Comparison of ENCODE assay signal across 9 cellular contexts in the genomic region with DNA sequence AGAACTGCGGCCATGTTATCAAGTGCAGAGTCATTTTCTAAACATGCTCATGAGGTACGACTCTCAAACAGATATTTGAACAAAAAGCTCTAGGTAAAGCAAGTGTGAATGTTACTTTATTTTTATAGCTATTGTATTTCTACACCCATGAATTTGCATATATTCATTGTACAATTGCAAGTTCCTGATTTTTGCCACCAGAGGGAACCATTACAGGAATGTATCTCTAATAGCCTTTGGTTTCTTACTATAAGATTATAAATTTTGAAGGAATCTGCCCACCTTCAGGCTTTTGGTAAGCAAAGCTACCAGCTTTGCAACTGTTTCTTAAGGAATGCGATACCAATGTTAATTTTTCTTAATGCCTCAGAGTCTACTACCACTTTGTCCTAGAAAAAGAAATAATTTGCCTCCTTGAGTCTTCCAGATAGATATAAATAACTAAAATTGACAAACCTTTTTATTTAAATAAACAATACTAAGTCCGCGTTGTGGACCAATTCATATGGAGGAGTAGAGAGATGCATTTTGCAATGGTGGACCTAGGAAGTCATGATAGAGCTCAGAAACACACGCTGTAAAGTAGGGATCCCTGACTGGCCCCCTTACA.
DNase-seq lines count a peak whose midpoint lies in the region; ATAC-seq and TF ChIP-seq lines count a peak whose summit lies in the region.
"Had no signal": no experiment of that assay in that cellular context is flagged by ENCODE, and none has a peak within 500 bp of the region (broad histone marks: within the 10 kb centered on the region; RNA-seq: fewer than 3 reads in every experiment).

No MANE protein-coding gene starts in this region.

- peaks cover 0 to 1% (median 0%) of the 10 kb centered on the region in 4 donors for H3K9me3 ChIP-seq in sigmoid colon

- TF ChIP-seq EP300 in sigmoid colon (IDR thresholded peaks at IDR 0.05): no peak

- ATAC-seq in HG02973 (IDR thresholded peaks at IDR 0.05; ENCODE audit: unreplicated experiment): no peak

- H3K27me3 ChIP-seq in sigmoid colon: no peaks in the 10 kb centered on the region

- peak in 3 of 4 experiments; percentile 15 to 52 (median 17) for TF ChIP-seq CTCF in sigmoid colon (IDR thresholded peaks at IDR 0.05)

- no peak overlapping the region for H3K4me3 ChIP-seq in sigmoid colon
- H3K4me3 ChIP-seq: coronary artery had no signal

- no peaks in the 10 kb centered on the region for H3K4me1 ChIP-seq in sigmoid colon

- peak; percentile 44 for DNase-seq in DMS53 (lab: John Stamatoyannopoulos, UW)
- DNase-seq in DMS53 treated with DMSO at 0.1 percent for 48 hours (lab: John Stamatoyannopoulos, UW; ENCODE audit: unreplicated experiment): no peak
- DNase-seq in NCI-H69 (lab: John Stamatoyannopoulos, UW): peak; percentile 44
- peak; percentile 8 to 29 for DNase-seq in erythroblast (lab: John Stamatoyannopoulos, UW)
- DNase-seq in sigmoid colon: no peak
- DNase-seq in activated gamma-delta T cell (lab: John Stamatoyannopoulos, UW): no peak
- no peak for DNase-seq in NCI-H1436 treated with DMSO at 0.1 percent for 48 hours (lab: John Stamatoyannopoulos, UW)

- peaks cover 0 to 61% (median 11%) of the 10 kb centered on the region in 4 donors for H3K36me3 ChIP-seq in sigmoid colon

- intact Hi-C loops in sigmoid colon (cut with DNase I): loop anchor here (10.0 kb wide), 1 partner anchor 782 kb away; no protein-coding TSS in a partner anchor

- no peak for TF ChIP-seq POLR2A in erythroblast (IDR thresholded peaks at IDR 0.05; ENCODE audit: low read length)
- no peak for TF ChIP-seq POLR2A in sigmoid colon (IDR thresholded peaks at IDR 0.05)

- H3K27ac ChIP-seq in sigmoid colon: no peak overlapping the region
- H3K27ac ChIP-seq: coronary artery had no signal

- WGBS in sigmoid colon, 2 donors: 90 to 94% methylated on average over 6 of the region's 6 CpGs

Comparison
In these comparisons a context has a peak if more than half of its experiments do, and no peak if none do; other contexts are left out.
1. DNase-seq: peak in DMS53 (single experiment), NCI-H69 (single experiment) and erythroblast (2 of 2); none in DMS53 treated with DMSO at 0.1 percent for 48 hours (single experiment), sigmoid colon (single experiment), activated gamma-delta T cell (single experiment) and NCI-H1436 treated with DMSO at 0.1 percent for 48 hours (single experiment).